Comparison of ENCODE assay signal across 12 cellular contexts in genomic region chr17:39635614-39636176, GRCh38. TPM values are rescaled to one million over a fixed set of nuclear protein-coding genes. Genes with fewer than 3 reads are reported as not detected.
DNase-seq lines count a peak whose midpoint lies in the region; ATAC-seq and TF ChIP-seq lines count a peak whose summit lies in the region.
"Had no signal": no experiment of that assay in that cellular context is flagged by ENCODE, and none has a peak within 500 bp of the region (broad histone marks: within the 10 kb centered on the region; RNA-seq: fewer than 3 reads in every experiment).

No MANE protein-coding gene starts in this region.

- H3K4me3 ChIP-seq in DND-41 (ENCODE audit: low read depth in 1 of 2, low read length in 2 of 2) = peak overlapping the region in 1 of 2 experiments; percentile 88; a peak in 1 of 4 replicates
- no peak overlapping the region for H3K4me3 ChIP-seq in Karpas-422 (ENCODE audit: low read length)
- H3K4me3 ChIP-seq in parathyroid adenoma (ENCODE audit: low read depth, low read length) = no peak overlapping the region
- H3K4me3 ChIP-seq in testis = no peak overlapping the region

- CTCF ChIA-PET in GM10248 (lab: Yijun Ruan, JAX) = interaction anchor here (0.8 to 9.7 kb wide), 20 partner anchors 8 to 142 kb away, joined by 3 to 166 read pairs (median 4); partner anchors contain the start of genes MIEN1 and TCAP

- H3K9me3 ChIP-seq in DND-41 (ENCODE audit: insufficient read depth, low read length, severe bottlenecking) (no peaks in the 10 kb centered on the region), Karpas-422 (ENCODE audit: low read length) (no peaks in the 10 kb centered on the region), parathyroid adenoma (ENCODE audit: control insufficient read depth, low read length) (no peaks in the 10 kb centered on the region), testis (no peaks in the 10 kb centered on the region)
- H3K9me3 ChIP-seq: SJCRH30 had no signal

- H3K27ac ChIP-seq in DND-41 (ENCODE audit: low read length) (peak overlapping the region; percentile 82), Karpas-422 (ENCODE audit: low read length) (no peak overlapping the region), parathyroid adenoma (peak overlapping the region; percentile 93), testis (peak overlapping the region in 1 of 2 donors; percentile 72)

- H3K36me3 ChIP-seq in DND-41 (ENCODE audit: insufficient read depth, low read length) (peaks cover 12% of the 10 kb centered on the region), Karpas-422 (ENCODE audit: insufficient read depth, low read length) (no peaks in the 10 kb centered on the region), parathyroid adenoma (ENCODE audit: control insufficient read depth, insufficient read depth, low read length) (no peaks in the 10 kb centered on the region), testis (ENCODE audit: low read depth, missing control alignments) (no peaks in the 10 kb centered on the region)
- H3K36me3 ChIP-seq: SJCRH30 had no signal

- H2AFZ ChIP-seq in DND-41 (ENCODE audit: low read depth, low read length) = no peak overlapping the region
- H2AFZ ChIP-seq in Karpas-422 (ENCODE audit: low read length) = no peak overlapping the region
- H2AFZ ChIP-seq in parathyroid adenoma = no peak overlapping the region

- H4K20me1 ChIP-seq in DND-41 (ENCODE audit: insufficient read depth, low read length) (peaks cover 19% of the 10 kb centered on the region), Karpas-422 (ENCODE audit: insufficient read depth, low read depth, low read length) (no peaks in the 10 kb centered on the region; the same call in 1 of the 2 replicates)

- no peaks in the 10 kb centered on the region for H3K27me3 ChIP-seq in DND-41 (ENCODE audit: insufficient read depth, low read length, poor library complexity)
- H3K27me3 ChIP-seq in Karpas-422 (ENCODE audit: low read length) = no peaks in the 10 kb centered on the region
- H3K27me3 ChIP-seq in parathyroid adenoma (ENCODE audit: control insufficient read depth, insufficient read depth, low read length) = no peaks in the 10 kb centered on the region
- no peaks in the 10 kb centered on the region for H3K27me3 ChIP-seq in testis

- no peaks in the 10 kb centered on the region for H3K9me2 ChIP-seq in Karpas-422 (replicated peaks; ENCODE audit: insufficient read depth, low read length)

- TF ChIP-seq CTCF in DND-41 (IDR thresholded peaks at IDR 0.05; ENCODE audit: borderline replicate concordance, extremely low read depth, low read length, poor library complexity, severe bottlenecking) (no peak), brain (conservative IDR thresholded peaks at IDR 0.05) (no peak), parathyroid adenoma (IDR thresholded peaks at IDR 0.05) (no peak), testis (IDR thresholded peaks at IDR 0.05) (no peak), GM10248 (IDR thresholded peaks at IDR 0.05; ENCODE audit: control extremely low read depth, extremely low read depth, low read depth, missing control alignments) (no peak)

- H3K79me2 ChIP-seq in DND-41 (ENCODE audit: insufficient read depth, low read length) (peaks cover 37% of the 10 kb centered on the region), Karpas-422 (ENCODE audit: low read length) (peaks cover 36% of the 10 kb centered on the region), parathyroid adenoma (peaks cover 58% of the 10 kb centered on the region)

- H3K4me1 ChIP-seq in DND-41 (ENCODE audit: insufficient read depth, low read length) (peaks cover 38% of the 10 kb centered on the region), Karpas-422 (ENCODE audit: low read length) (peaks cover 39% of the 10 kb centered on the region), parathyroid adenoma (peaks cover 20% of the 10 kb centered on the region), testis (peaks cover 68% of the 10 kb centered on the region)

- POLR2A ChIA-PET in GM10248 (lab: Yijun Ruan, JAX) = no interaction called here

- peak overlapping the region in 4 of 5 experiments; percentile 50 to 93 (median 71) for H3K4me3 Mint-ChIP-seq in brain

- no peaks in the 10 kb centered on the region for H3K36me3 Mint-ChIP-seq in brain

- TF ChIP-seq POLR2A in testis (IDR thresholded peaks at IDR 0.05) = no peak

- H3K4me2 ChIP-seq in DND-41 (ENCODE audit: insufficient read depth, low read length) (peak overlapping the region; percentile 82), Karpas-422 (ENCODE audit: low read depth, low read length, poor library complexity, severe bottlenecking) (peak overlapping the region; percentile 97), parathyroid adenoma (ENCODE audit: low read length) (no peak overlapping the region)

- peaks cover 54% of the 10 kb centered on the region for H3K4me1 Mint-ChIP-seq in brain

- ATAC-seq in DND-41 (ENCODE audit: insufficient read depth, low read depth) (no peak), HG02884 (IDR thresholded peaks at IDR 0.05; ENCODE audit: unreplicated experiment) (no peak)

- H3K9me3 Mint-ChIP-seq in brain = no peaks in the 10 kb centered on the region

- WGBS in testis, 2 donors = 71 to 86% methylated on average over 8 of the region's 8 CpGs

- H3K9ac ChIP-seq in DND-41 (ENCODE audit: low read depth, low read length) = peak overlapping the region; percentile 74
- peak overlapping the region; percentile 87 for H3K9ac ChIP-seq in Karpas-422 (ENCODE audit: low read length)
- no peak overlapping the region for H3K9ac ChIP-seq in parathyroid adenoma

- H3K27me3 Mint-ChIP-seq in brain = peaks cover 20% of the 10 kb centered on the region

- H3K27ac Mint-ChIP-seq in brain = peak overlapping the region; percentile 38 to 93 (median 87)

- intact Hi-C loops in testis (cut with DNase I; ENCODE audit: low total_unique reads) = no loop called here

- DNase-seq in DND-41 (no peak), Karpas-422 (no peak), testis (no peak), GM10248 (ENCODE audit: extremely low spot score) (no peak)
- DNase-seq: hypothalamus, NCI-H510A, SJCRH30 had no signal

RNA-seq across cellular contexts. Expression of gene STARD3, which starts 1.2 kb away (rescaled TPM):
- total RNA-seq in Karpas-422 (2014; rRNA removed; shearing (Covaris generic); ENCODE audit: low replicate concordance) = 42.9 and 43.5 TPM in 2 replicates
- 53.8 TPM for polyA plus RNA-seq in brain (ENCODE audit: insufficient read depth, low read depth, low replicate concordance)
- total RNA-seq in testis = 100 to 1,000 TPM; 265 to 352 TPM
- 102 TPM for polyA plus RNA-seq in testis (ENCODE audit: insufficient read depth, low read depth, low replicate concordance)

RNA-seq across cellular contexts. Expression of gene PPP1R1B, which starts 8.9 kb away (rescaled TPM):
- not detected in 2 replicates for total RNA-seq in Karpas-422 (2014; rRNA removed; shearing (Covaris generic); ENCODE audit: low replicate concordance)
- polyA plus RNA-seq in brain (ENCODE audit: insufficient read depth, low read depth, low replicate concordance) (154 TPM), testis (ENCODE audit: insufficient read depth, low read depth, low replicate concordance) (63.1 TPM)
- 10 to 100 TPM; 22.4 to 24.3 TPM for total RNA-seq in testis
- total RNA-seq: activated CD8-positive, alpha-beta memory T cell treated with anti-CD3 and anti-CD28 coated beads for 36 hours; SJCRH30 had no signal

RNA-seq across cellular contexts. Expression of gene NEUROD2, which starts 28.0 kb away (rescaled TPM):
- total RNA-seq in Karpas-422 (2014; rRNA removed; shearing (Covaris generic); ENCODE audit: low replicate concordance) = not detected in 2 replicates
- polyA plus RNA-seq in brain (ENCODE audit: insufficient read depth, low read depth, low replicate concordance) (8.1 TPM), testis (ENCODE audit: insufficient read depth, low read depth, low replicate concordance) (not detected)
- total RNA-seq in testis = under 1 TPM in 1 of 2 donors, not detected in 1; 0.19 TPM
- total RNA-seq: activated CD8-positive, alpha-beta memory T cell treated with anti-CD3 and anti-CD28 coated beads for 36 hours; mesenteric fat pad; SJCRH30 had no signal

RNA-seq across cellular contexts. Expression of gene TCAP, which starts 29.5 kb away (rescaled TPM):
- total RNA-seq in Karpas-422 (2014; rRNA removed; shearing (Covaris generic); ENCODE audit: low replicate concordance) = 1.5 and 1.9 TPM in 2 replicates
- polyA plus RNA-seq in brain (ENCODE audit: insufficient read depth, low read depth, low replicate concordance) (2.1 TPM), testis (ENCODE audit: insufficient read depth, low read depth, low replicate concordance) (49.8 TPM)
- 1 to 10 TPM; 3.0 to 6.0 TPM for total RNA-seq in testis

RNA-seq across cellular contexts. Expression of gene PNMT, which starts 32.6 kb away (rescaled TPM):
- 6.8 TPM in 1 of 2 replicates, not detected in the other for total RNA-seq in Karpas-422 (2014; rRNA removed; shearing (Covaris generic); ENCODE audit: low replicate concordance)
- polyA plus RNA-seq in brain (ENCODE audit: insufficient read depth, low read depth, low replicate concordance) = 2.9 TPM
- total RNA-seq in testis = 1 to 10 TPM; 2.6 to 2.7 TPM
- polyA plus RNA-seq in testis (ENCODE audit: insufficient read depth, low read depth, low replicate concordance) = 2.9 TPM

Comparison
In these comparisons a context has a peak if more than half of its experiments do, and no peak if none do; other contexts are left out.
1. RNA of gene PPP1R1B, which starts 8.9 kb away (total RNA-seq): 22.4 to 24.3 TPM in testis; not detected in Karpas-422; every median in the first group is over 10 times any median in the second.